Comparison of ENCODE assay signal across 17 cellular contexts in genomic region chr1:245694476-245695195, GRCh38.
DNase-seq lines count a peak whose midpoint lies in the region; ATAC-seq and TF ChIP-seq lines count a peak whose summit lies in the region.
"Had no signal": no experiment of that assay in that cellular context is flagged by ENCODE, and none has a peak within 500 bp of the region (broad histone marks: within the 10 kb centered on the region; RNA-seq: fewer than 3 reads in every experiment).

No MANE protein-coding gene starts in this region.

- H3K9me3 Mint-ChIP-seq in nephron progenitor cell, result no peaks in the 10 kb centered on the region
- no peaks in the 10 kb centered on the region for H3K9me3 Mint-ChIP-seq in activated CD8-positive, alpha-beta memory T cell treated with anti-CD3 and anti-CD28 coated beads, Interleukin-2, amount 10 ng/mL, durations not matched to agents 7 days and 5 days (ENCODE audit: low read depth)
- H3K9me3 Mint-ChIP-seq: CD4-positive, alpha-beta T cell had no signal

- DNase-seq in cardiac septum (ENCODE audit: low spot score) (peak; percentile 70), heart left ventricle (no peak), nephron progenitor cell (no peak), spleen (peak; percentile 63), foreskin melanocyte (no peak)
- no peak for DNase-seq in activated CD8-positive, alpha-beta memory T cell treated with anti-CD3 and anti-CD28 coated beads, Interleukin-2, amount 10 ng/mL, durations not matched to agents 7 days and 5 days
- DNase-seq: AML-193; Caco-2; CD4-positive, alpha-beta T cell; GDM1; GM23248; IMR-90 had no signal

- WGBS in heart left ventricle, 4 donors, result 75 to 85% (median 82%) methylated on average over 12 to 18 of the region's 18 CpGs
- 75 to 88% (median 80%) methylated on average over 15 to 18 of the region's 18 CpGs for WGBS in spleen, 5 donors

- H3K36me3 ChIP-seq in heart left ventricle (no peaks in the 10 kb centered on the region), spleen (no peaks in the 10 kb centered on the region)
- H3K36me3 ChIP-seq: HAP-1 had no signal

- H3K9me3 ChIP-seq in heart left ventricle, result no peaks in the 10 kb centered on the region
- H3K9me3 ChIP-seq in spleen, result no peaks in the 10 kb centered on the region
- H3K9me3 ChIP-seq: A549, Caco-2, HAP-1 had no signal

- peak overlapping the region; percentile 24 for H3K27ac Mint-ChIP-seq in nephron progenitor cell
- no peak overlapping the region for H3K27ac Mint-ChIP-seq in activated CD8-positive, alpha-beta memory T cell treated with anti-CD3 and anti-CD28 coated beads, Interleukin-2, amount 10 ng/mL, durations not matched to agents 7 days and 5 days
- H3K27ac Mint-ChIP-seq: CD4-positive, alpha-beta T cell had no signal

- no peak overlapping the region for H3K27ac ChIP-seq in heart left ventricle
- H3K27ac ChIP-seq in spleen, result no peak overlapping the region
- H3K27ac ChIP-seq: 22Rv1, A549, C4-2B, GM23248 had no signal

- no peaks in the 10 kb centered on the region for H3K27me3 Mint-ChIP-seq in nephron progenitor cell (ENCODE audit: low read depth, poor library complexity)
- no peaks in the 10 kb centered on the region for H3K27me3 Mint-ChIP-seq in activated CD8-positive, alpha-beta memory T cell treated with anti-CD3 and anti-CD28 coated beads, Interleukin-2, amount 10 ng/mL, durations not matched to agents 7 days and 5 days
- H3K27me3 Mint-ChIP-seq: CD4-positive, alpha-beta T cell had no signal

- ATAC-seq in heart left ventricle (no peak), HG03175 (IDR thresholded peaks at IDR 0.05; ENCODE audit: unreplicated experiment) (no peak)
- no peak for ATAC-seq in activated CD8-positive, alpha-beta memory T cell treated with anti-CD3 and anti-CD28 coated beads, Interleukin-2, amount 10 ng/mL, durations not matched to agents 7 days and 5 days
- ATAC-seq: A549 had no signal

- no peak for TF ChIP-seq POLR2A in heart left ventricle (IDR thresholded peaks at IDR 0.05)
- TF ChIP-seq POLR2A in spleen (IDR thresholded peaks at IDR 0.05), result no peak

- CTCF ChIA-PET in activated CD8-positive, alpha-beta memory T cell treated with anti-CD3 and anti-CD28 coated beads, Interleukin-2, amount 10 ng/mL, durations not matched to agents 7 days and 5 days (lab: Charles Lee), result no interaction called here

- no peaks in the 10 kb centered on the region for H3K27me3 ChIP-seq in heart left ventricle
- peaks cover 0 to 4% (median 0%) of the 10 kb centered on the region in 7 donors for H3K27me3 ChIP-seq in spleen (replicated peaks in 1 of 7)

- intact Hi-C loops in cardiac septum (cut with DNase I), result no loop called here
- intact Hi-C loops in heart left ventricle (cut with DNase I), result no loop called here
- intact Hi-C loops in spleen (cut with DNase I; ENCODE audit: low total_unique reads), result no loop called here

- H3K4me1 ChIP-seq in heart left ventricle (no peaks in the 10 kb centered on the region), spleen (peaks cover 0 to 9% (median 2%) of the 10 kb centered on the region in 6 donors)
- H3K4me1 ChIP-seq: A549, Caco-2, HAP-1 had no signal

- no peak overlapping the region for H3K4me3 ChIP-seq in heart left ventricle
- H3K4me3 ChIP-seq in spleen, result no peak overlapping the region
- H3K4me3 ChIP-seq: A549, GM23248, HAP-1 had no signal

- TF ChIP-seq CTCF in heart left ventricle (IDR thresholded peaks at IDR 0.05) (no peak), nephron progenitor cell (IDR thresholded peaks at IDR 0.05) (no peak), spleen (IDR thresholded peaks at IDR 0.05 in 8 of 11, conservative IDR thresholded peaks at IDR 0.05 in 3 of 11) (no peak)

- peaks cover 43% of the 10 kb centered on the region for H3K4me1 Mint-ChIP-seq in nephron progenitor cell
- no peaks in the 10 kb centered on the region for H3K4me1 Mint-ChIP-seq in activated CD8-positive, alpha-beta memory T cell treated with anti-CD3 and anti-CD28 coated beads, Interleukin-2, amount 10 ng/mL, durations not matched to agents 7 days and 5 days

- peaks cover 68% of the 10 kb centered on the region for H3K36me3 Mint-ChIP-seq in nephron progenitor cell (ENCODE audit: low read depth)
- H3K36me3 Mint-ChIP-seq in activated CD8-positive, alpha-beta memory T cell treated with anti-CD3 and anti-CD28 coated beads, Interleukin-2, amount 10 ng/mL, durations not matched to agents 7 days and 5 days, result no peaks in the 10 kb centered on the region

- H3K4me3 Mint-ChIP-seq in nephron progenitor cell, result no peak overlapping the region
- no peak overlapping the region for H3K4me3 Mint-ChIP-seq in activated CD8-positive, alpha-beta memory T cell treated with anti-CD3 and anti-CD28 coated beads, Interleukin-2, amount 10 ng/mL, durations not matched to agents 7 days and 5 days
- H3K4me3 Mint-ChIP-seq: CD4-positive, alpha-beta T cell had no signal

Comparison
In these comparisons a context has a peak if more than half of its experiments do, and no peak if none do; other contexts are left out.
1. DNase-seq: peak in cardiac septum (single experiment) and spleen (single experiment); none in heart left ventricle (0 of 5), nephron progenitor cell (single experiment), foreskin melanocyte (single experiment) and activated CD8-positive, alpha-beta memory T cell treated with anti-CD3 and anti-CD28 coated beads, Interleukin-2, amount 10 ng/mL, durations not matched to agents 7 days and 5 days (single experiment).